Comparison of ENCODE assay signal across 26 cellular contexts in genomic region chr4:142271832-142272231, GRCh38.
"Had no signal": no experiment of that assay in that cellular context is flagged by ENCODE, and none has a peak within 500 bp of the region (broad histone marks: within the 10 kb centered on the region; RNA-seq: fewer than 3 reads in every experiment).

No MANE protein-coding gene starts in this region.

- ATAC-seq: activated CD8-positive, alpha-beta T cell treated with anti-CD3 and anti-CD28 coated beads for 36 hours; body of pancreas had no signal

- H3K27me3 Mint-ChIP-seq: activated B cell treated with CpG ODN at 0.5 μM for 24 hours; activated CD4-positive, alpha-beta memory T cell treated with anti-CD3 and anti-CD28 coated beads for 36 hours; activated CD8-positive, alpha-beta T cell treated with anti-CD3 and anti-CD28 coated beads for 36 hours; activated T-helper 17 cell treated with anti-CD3 and anti-CD28 coated beads, Interleukin-2, amount 50 U/mL, for 72 hours had no signal

- DNase-seq: activated B cell treated with CpG ODN at 0.5 μM for 24 hours; activated CD4-positive, alpha-beta memory T cell treated with anti-CD3 and anti-CD28 coated beads for 36 hours; activated CD4-positive, alpha-beta T cell treated with anti-CD3 and anti-CD28 coated beads for 48 hours; activated CD4-positive, alpha-beta T cell treated with anti-CD3 and anti-CD28 coated beads, Interleukin-2, amount 50 U/mL, for 1 hour; activated CD4-positive, alpha-beta T cell treated with anti-CD3 and anti-CD28 coated beads, Interleukin-2, amount 50 U/mL, for 4 hours; activated CD8-positive, alpha-beta memory T cell treated with anti-CD3 and anti-CD28 coated beads, Interleukin-2, amount 50 U/mL, for 4 hours; activated CD8-positive, alpha-beta T cell treated with anti-CD3 and anti-CD28 coated beads for 36 hours; activated effector memory CD4-positive, alpha-beta T cell treated with anti-CD3 and anti-CD28 coated beads, Interleukin-2, amount 50 U/mL, for 16 hours; activated gamma-delta T cell treated with Interleukin-2 at 50 U/mL for 16 hours; activated naive CD4-positive, alpha-beta T cell treated with anti-CD3 and anti-CD28 coated beads, Interleukin-2, amount 50 U/mL, for 16 hours; activated naive CD4-positive, alpha-beta T cell treated with Interleukin-2 at 50 U/mL for 16 hours; activated T-cell treated with anti-CD3 and anti-CD28 coated beads, Interleukin-2, amount 50 U/mL, for 48 hours; adrenal gland; amniotic stem cell; aorta; body of pancreas; brain microvascular endothelial cell; central memory CD4-positive, alpha-beta T cell; SW 1271; T-helper 1 cell; T-helper 2 cell; T-helper 9 cell had no signal

- H3K27ac Mint-ChIP-seq: activated B cell treated with CpG ODN at 0.5 μM for 24 hours; T-helper 1 cell treated with Interleukin-12 subunit alpha and Interleukin-12 subunit beta and Interleukin-4 antibody, amounts not matched to agents 30 μg/mL and 1 μg/mL, for 36 hours; T-helper 2 cell treated with Interferon-gamma antibody and Interleukin-4, amounts not matched to agents 5 μg/mL and 100 μg/mL, for 36 hours had no signal

- H3K9me3 Mint-ChIP-seq: activated B cell treated with CpG ODN at 0.5 μM for 24 hours; activated CD4-positive, alpha-beta memory T cell treated with anti-CD3 and anti-CD28 coated beads for 36 hours; activated T-helper 1 cell treated with anti-CD3 and anti-CD28 coated beads, Interleukin-12 subunit alpha, Interleukin-12 subunit beta, Interleukin-2, Interleukin-4 antibody, amounts not matched to agents 30 ng/mL and 10 ng/mL and 1 ng/mL, durations not matched to agents 14 hours and 24 hours and 36 hours; activated T-helper 17 cell treated with anti-CD3 and anti-CD28 coated beads, Interleukin-2, amount 50 U/mL, for 72 hours; T-helper 1 cell treated with Interleukin-12 subunit alpha and Interleukin-12 subunit beta and Interleukin-4 antibody, amounts not matched to agents 30 μg/mL and 1 μg/mL, for 36 hours; T-helper 2 cell treated with Interferon-gamma antibody and Interleukin-4, amounts not matched to agents 5 μg/mL and 100 μg/mL, for 36 hours had no signal

- H3K4me3 Mint-ChIP-seq: activated B cell treated with CpG ODN at 0.5 μM for 24 hours; activated CD4-positive, alpha-beta memory T cell treated with anti-CD3 and anti-CD28 coated beads for 36 hours; activated CD8-positive, alpha-beta T cell treated with anti-CD3 and anti-CD28 coated beads for 36 hours; activated T-helper 1 cell treated with anti-CD3 and anti-CD28 coated beads, Interleukin-12 subunit alpha, Interleukin-12 subunit beta, Interleukin-2, Interleukin-4 antibody, amounts not matched to agents 30 ng/mL and 10 ng/mL and 1 ng/mL, durations not matched to agents 14 hours and 24 hours and 36 hours; T-helper 1 cell treated with Interleukin-12 subunit alpha and Interleukin-12 subunit beta and Interleukin-4 antibody, amounts not matched to agents 30 μg/mL and 1 μg/mL, for 36 hours; T-helper 2 cell treated with Interferon-gamma antibody and Interleukin-4, amounts not matched to agents 5 μg/mL and 100 μg/mL, for 36 hours had no signal

- H3K4me1 Mint-ChIP-seq: activated B cell treated with CpG ODN at 0.5 μM for 24 hours had no signal
